In the genomic region with DNA sequence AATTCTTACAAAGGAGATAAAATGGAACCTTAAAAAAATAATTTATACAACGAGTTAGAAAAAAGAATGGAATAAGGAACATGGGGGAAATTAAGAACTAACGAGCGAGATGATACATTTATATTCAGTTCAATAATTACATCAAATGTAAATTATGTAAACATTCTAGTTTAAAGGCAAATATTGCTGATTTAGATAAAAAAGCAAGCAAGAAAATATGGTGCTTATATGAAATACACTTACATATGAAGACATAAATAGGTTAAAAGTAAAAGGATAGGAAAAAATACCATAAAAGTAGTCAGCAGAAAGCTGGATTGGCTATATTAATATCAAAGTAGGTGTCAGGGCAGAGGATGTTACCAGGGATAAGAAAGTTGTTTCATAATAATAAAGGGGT, we compare ENCODE assay signal across 35 cellular contexts.
"Had no signal": no experiment of that assay in that cellular context is flagged by ENCODE, and none has a peak within 500 bp of the region (broad histone marks: within the 10 kb centered on the region; RNA-seq: fewer than 3 reads in every experiment).

No MANE protein-coding gene starts in this region.

- H3K4me3 ChIP-seq: MG63 had no signal

- H3K27me3 ChIP-seq: MG63 had no signal

- H3K9me3 ChIP-seq: MG63 had no signal

- H3K36me3 ChIP-seq: MG63 had no signal

- DNase-seq: Karpas-422, Kasumi-1, MG63, MM.1S, MV-4-11, NCI-H1048, NCI-H1092, NCI-H1092 treated with DMSO at 0.1 percent for 48 hours, NCI-H1105, NCI-H1105 treated with DMSO at 0.1 percent for 48 hours, NCI-H1417, NCI-H1417 treated with DMSO at 0.1 percent for 48 hours, NCI-H1436, NCI-H1436 treated with DMSO at 0.1 percent for 48 hours, NCI-H146, NCI-H1694, NCI-H1694 treated with DMSO at 0.1 percent for 48 hours, NCI-H187, NCI-H187 treated with DMSO at 0.1 percent for 48 hours, NCI-H1930, NCI-H2029, NCI-H2029 treated with DMSO at 0.1 percent for 48 hours, NCI-H2081, NCI-H2081 treated with DMSO at 0.1 percent for 48 hours, NCI-H2107, NCI-H2171, NCI-H2171 treated with DMSO at 0.1 percent for 48 hours, NCI-H2227 treated with DMSO at 0.1 percent for 48 hours, NCI-H226, NCI-H345, NCI-H446, NCI-H446 treated with DMSO at 0.1 percent for 48 hours, NCI-H510A, NCI-H510A treated with DMSO at 0.1 percent for 48 hours, NCI-H524 had no signal
